Comparison of ENCODE assay signal across 35 cellular contexts in genomic region chr10:130696870-130697269, GRCh38.
"Had no signal": no experiment of that assay in that cellular context is flagged by ENCODE, and none has a peak within 500 bp of the region (broad histone marks: within the 10 kb centered on the region; RNA-seq: fewer than 3 reads in every experiment).

No MANE protein-coding gene starts in this region.

- H3K4me2 ChIP-seq: KMS-11 had no signal

- H3K27me3 ChIP-seq: MG63 had no signal

- H3K9me3 ChIP-seq: MG63 had no signal

- H3K9ac ChIP-seq: KMS-11 had no signal

- DNase-seq: Karpas-422, Kasumi-1, MG63, MM.1S, MV-4-11, NCI-H1048, NCI-H1092, NCI-H1092 treated with DMSO at 0.1 percent for 48 hours, NCI-H1105, NCI-H1105 treated with DMSO at 0.1 percent for 48 hours, NCI-H1417, NCI-H1417 treated with DMSO at 0.1 percent for 48 hours, NCI-H1436, NCI-H1436 treated with DMSO at 0.1 percent for 48 hours, NCI-H146, NCI-H1694, NCI-H1694 treated with DMSO at 0.1 percent for 48 hours, NCI-H187, NCI-H187 treated with DMSO at 0.1 percent for 48 hours, NCI-H1930, NCI-H2029, NCI-H2029 treated with DMSO at 0.1 percent for 48 hours, NCI-H2081, NCI-H2081 treated with DMSO at 0.1 percent for 48 hours, NCI-H2107, NCI-H2171, NCI-H2171 treated with DMSO at 0.1 percent for 48 hours, NCI-H2227 treated with DMSO at 0.1 percent for 48 hours, NCI-H226, NCI-H345, NCI-H446, NCI-H446 treated with DMSO at 0.1 percent for 48 hours, NCI-H510A, NCI-H510A treated with DMSO at 0.1 percent for 48 hours had no signal

- H3K4me3 ChIP-seq: MG63 had no signal

- H3K36me3 ChIP-seq: MG63 had no signal

- H3K27ac ChIP-seq: KMS-11 had no signal
